ENCODE assay signal across 27 cellular contexts in the genomic region with DNA sequence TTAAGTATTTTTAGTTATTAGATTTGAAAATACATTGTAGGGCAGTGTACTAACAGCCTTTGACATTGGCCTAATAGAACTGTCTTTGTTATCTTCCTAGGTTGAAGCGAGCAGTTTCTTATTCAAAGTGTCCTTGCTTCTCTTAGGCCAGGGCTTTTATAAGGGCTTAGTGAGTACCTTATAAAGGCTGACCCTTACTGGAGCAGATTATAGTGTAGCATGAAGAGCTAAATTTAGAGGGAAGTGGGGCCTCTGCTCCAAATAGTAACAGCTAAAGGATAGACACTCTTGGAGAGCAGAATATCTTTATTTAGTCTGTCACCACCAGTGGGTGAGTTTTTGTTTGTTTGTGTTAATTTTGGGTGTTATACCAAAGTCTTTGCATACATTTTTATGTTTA. TPM values are rescaled to one million over a fixed set of nuclear protein-coding genes. Genes with fewer than 3 reads are reported as not detected.
DNase-seq lines count a peak whose midpoint lies in the region; ATAC-seq and TF ChIP-seq lines count a peak whose summit lies in the region.
"Had no signal": no experiment of that assay in that cellular context is flagged by ENCODE, and none has a peak within 500 bp of the region (broad histone marks: within the 10 kb centered on the region; RNA-seq: fewer than 3 reads in every experiment).

No MANE protein-coding gene starts in this region.

- peak overlapping the region; percentile 72 for H3K27ac Mint-ChIP-seq in memory B cell
- H3K27ac Mint-ChIP-seq: activated CD4-positive, alpha-beta memory T cell treated with anti-CD3 and anti-CD28 coated beads for 36 hours; B cell had no signal

- TF ChIP-seq POLR2A in esophagus muscularis mucosa (IDR thresholded peaks at IDR 0.05; ENCODE audit: low read depth) = no peak
- TF ChIP-seq POLR2A in thyroid gland (IDR thresholded peaks at IDR 0.05) = no peak

- no peak overlapping the region for H3K4me3 Mint-ChIP-seq in memory B cell
- H3K4me3 Mint-ChIP-seq: activated CD4-positive, alpha-beta memory T cell treated with anti-CD3 and anti-CD28 coated beads for 36 hours; activated naive CD8-positive, alpha-beta T cell treated with anti-CD3 and anti-CD28 coated beads, Interleukin-2, amount 50 U/mL, for 24 hours; B cell had no signal

- ATAC-seq in memory B cell (ENCODE audit: low read depth) = no peak
- ATAC-seq: activated naive CD8-positive, alpha-beta T cell treated with anti-CD3 and anti-CD28 coated beads, Interleukin-2, amount 50 U/mL, for 24 hours had no signal

- H3K9me3 Mint-ChIP-seq in memory B cell = no peaks in the 10 kb centered on the region
- H3K9me3 Mint-ChIP-seq: activated CD4-positive, alpha-beta memory T cell treated with anti-CD3 and anti-CD28 coated beads for 36 hours; activated naive CD8-positive, alpha-beta T cell treated with anti-CD3 and anti-CD28 coated beads, Interleukin-2, amount 50 U/mL, for 24 hours had no signal

- H3K27me3 Mint-ChIP-seq in memory B cell = no peaks in the 10 kb centered on the region
- H3K27me3 Mint-ChIP-seq: activated CD4-positive, alpha-beta memory T cell treated with anti-CD3 and anti-CD28 coated beads for 36 hours; activated naive CD8-positive, alpha-beta T cell treated with anti-CD3 and anti-CD28 coated beads, Interleukin-2, amount 50 U/mL, for 24 hours; B cell had no signal

- intact Hi-C loops in esophagus muscularis mucosa (cut with DNase I) = no loop called here
- intact Hi-C loops in thyroid gland (cut with DNase I) = no loop called here

- WGBS in esophagus muscularis mucosa = 52% methylated on average over 1 of the region's 1 CpG
- 83 to 95% methylated on average over 1 of the region's 1 CpG for WGBS in thyroid gland, 2 donors

- TF ChIP-seq CTCF in esophagus muscularis mucosa (IDR thresholded peaks at IDR 0.05) (no peak), thyroid gland (IDR thresholded peaks at IDR 0.05) (no peak)

- H3K36me3 Mint-ChIP-seq in memory B cell = peaks cover 10% of the 10 kb centered on the region

- H3K36me3 ChIP-seq in esophagus muscularis mucosa (peaks cover 0 to 5% (median 2%) of the 10 kb centered on the region in 4 donors), thyroid gland (no peaks in the 10 kb centered on the region)
- H3K36me3 ChIP-seq: brain microvascular endothelial cell, thoracic aorta had no signal

- H3K9me3 ChIP-seq in esophagus muscularis mucosa (no peaks in the 10 kb centered on the region), thyroid gland (no peaks in the 10 kb centered on the region)
- H3K9me3 ChIP-seq: left lung, mucosa of descending colon, thoracic aorta had no signal

- no peak overlapping the region for H3K4me3 ChIP-seq in esophagus muscularis mucosa
- H3K4me3 ChIP-seq in thyroid gland (replicated peaks in 1 of 3) = no peak overlapping the region
- H3K4me3 ChIP-seq: coronary artery, left lung, mucosa of descending colon, thoracic aorta had no signal

- peak overlapping the region; percentile 23 to 55 (median 40) for H3K27ac ChIP-seq in esophagus muscularis mucosa (replicated peaks in 1 of 4)
- H3K27ac ChIP-seq in thyroid gland = peak overlapping the region in 2 of 3 donors; percentile 26 to 49
- H3K27ac ChIP-seq: coronary artery, left lung, RWPE1, thoracic aorta had no signal

- H3K27me3 ChIP-seq in esophagus muscularis mucosa (no peaks in the 10 kb centered on the region), thyroid gland (no peaks in the 10 kb centered on the region)
- H3K27me3 ChIP-seq: brain microvascular endothelial cell, left lung had no signal

- DNase-seq in NOMO-1 treated with DMSO at 0.1 percent for 48 hours (lab: John Stamatoyannopoulos, UW; ENCODE audit: unreplicated experiment) (peak; percentile 4), NOMO-1 treated with dmso at 0.1 percent for 144 hours (lab: John Stamatoyannopoulos, UW; ENCODE audit: unreplicated experiment) (no peak), esophagus muscularis mucosa (ENCODE audit: extremely low spot score) (no peak), memory B cell (ENCODE audit: low spot score in 2 of 2) (no peak), thyroid gland (no peak), D341Med (ENCODE audit: low spot score) (no peak), NCI-H526 (lab: John Stamatoyannopoulos, UW) (no peak), NCI-H1436 treated with DMSO at 0.1 percent for 48 hours (lab: John Stamatoyannopoulos, UW) (no peak)
- DNase-seq: activated CD4-positive, alpha-beta memory T cell treated with anti-CD3 and anti-CD28 coated beads for 36 hours; activated effector memory CD4-positive, alpha-beta T cell treated with anti-CD3 and anti-CD28 coated beads, Interleukin-2, amount 50 U/mL, for 16 hours; activated naive CD8-positive, alpha-beta T cell treated with anti-CD3 and anti-CD28 coated beads, Interleukin-2, amount 50 U/mL, for 24 hours; brain microvascular endothelial cell; DMS79 treated with DMSO at 0.1 percent for 48 hours; head of caudate nucleus; Karpas-422; left lung; mucosa of descending colon; NCI-H1105 treated with DMSO at 0.1 percent for 48 hours; NCI-H2081; NCI-H510A; small intestine; stimulated activated CD4-positive, alpha-beta T cell treated with anti-CD3 and anti-CD28 coated beads, Interleukin-2, amount 100 ng/mL, for 48 hours; stimulated activated naive CD4-positive, alpha-beta T cell had no signal

- TF ChIP-seq EP300 in esophagus muscularis mucosa (IDR thresholded peaks at IDR 0.05) = no peak

- H3K4me1 Mint-ChIP-seq in memory B cell = peaks cover 16% of the 10 kb centered on the region

- peaks cover 15 to 48% (median 40%) of the 10 kb centered on the region in 4 donors for H3K4me1 ChIP-seq in esophagus muscularis mucosa
- H3K4me1 ChIP-seq in thyroid gland = peaks cover 25 to 30% of the 10 kb centered on the region in 2 donors

RNA-seq across cellular contexts. Expression of a gene that starts 15.9 kb away (rescaled TPM):
- 10 to 100 TPM; 48.1 to 73.9 (median 62.4) TPM for total RNA-seq in esophagus muscularis mucosa
- total RNA-seq in thyroid gland = 10 to 100 TPM; 63.0 to 69.0 (median 66.8) TPM

RNA-seq across cellular contexts. Expression of a gene that starts 16.4 kb away (rescaled TPM):
- 10 to 100 TPM; 12.4 to 24.9 (median 17.6) TPM for total RNA-seq in esophagus muscularis mucosa
- 10 to 100 TPM; 21.2 to 35.1 (median 23.9) TPM for total RNA-seq in thyroid gland
